In the genomic region with DNA sequence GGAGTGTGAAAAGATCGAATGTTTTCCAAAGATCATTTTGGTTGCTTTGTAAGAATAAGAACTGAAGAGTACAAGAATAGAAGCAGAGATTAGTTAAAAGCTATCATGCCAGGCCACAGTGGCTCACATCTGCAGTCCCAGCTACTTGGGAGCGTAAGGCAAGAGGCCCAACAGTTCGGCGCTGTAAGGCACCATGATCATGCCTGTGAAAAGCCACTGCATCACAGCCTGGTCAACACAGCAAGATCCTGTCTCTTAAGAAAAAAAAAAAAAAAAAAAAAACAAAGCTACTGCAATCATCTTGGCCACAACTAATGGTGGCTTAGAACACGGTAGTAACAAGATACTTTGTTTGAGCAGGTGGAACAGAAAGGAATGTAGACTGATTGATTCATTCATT, we compare ENCODE assay signal across 17 cellular contexts.
DNase-seq lines count a peak whose midpoint lies in the region; ATAC-seq and TF ChIP-seq lines count a peak whose summit lies in the region.
"Had no signal": no experiment of that assay in that cellular context is flagged by ENCODE, and none has a peak within 500 bp of the region (broad histone marks: within the 10 kb centered on the region; RNA-seq: fewer than 3 reads in every experiment).

No MANE protein-coding gene starts in this region.

- DNase-seq in NCI-H2107 treated with DMSO at 0.1 percent for 48 hours (lab: John Stamatoyannopoulos, UW; ENCODE audit: unreplicated experiment) (peak; percentile 13), NCI-H2107 (lab: John Stamatoyannopoulos, UW) (no peak), left ventricle myocardium superior (no peak), Right ventricle myocardium inferior (ENCODE audit: missing footprints) (no peak), NCI-H69 (lab: John Stamatoyannopoulos, UW) (peak; percentile 5), nephron progenitor cell (no peak), NCI-H187 (lab: John Stamatoyannopoulos, UW) (no peak), ACHN (no peak)
- DNase-seq: BE2C; C1 segment of cervical spinal cord; Caco-2; CD4-positive, CD25-positive, alpha-beta regulatory T cell; CD8-positive, alpha-beta memory T cell; DMS79 treated with DMSO at 0.1 percent for 48 hours; GF-D8; H9; KBM-7 had no signal

- H3K36me3 Mint-ChIP-seq in nephron progenitor cell (ENCODE audit: low read depth): peaks cover 7% of the 10 kb centered on the region
- H3K36me3 Mint-ChIP-seq: CD4-positive, CD25-positive, alpha-beta regulatory T cell; CD8-positive, alpha-beta memory T cell had no signal

- no peaks in the 10 kb centered on the region for H3K27me3 Mint-ChIP-seq in nephron progenitor cell (ENCODE audit: low read depth, poor library complexity)
- H3K27me3 Mint-ChIP-seq: CD4-positive, CD25-positive, alpha-beta regulatory T cell; CD8-positive, alpha-beta memory T cell had no signal

- intact Hi-C loops in left ventricle myocardium superior (cut with micrococcal nuclease): no loop called here
- intact Hi-C loops in Right ventricle myocardium inferior (cut with DNase I): no loop called here

- peak; percentile 28 for ATAC-seq in left ventricle myocardium superior
- ATAC-seq in Right ventricle myocardium inferior: no peak

- no peak for TF ChIP-seq CTCF in nephron progenitor cell (IDR thresholded peaks at IDR 0.05)

- peaks cover 6% of the 10 kb centered on the region for H3K4me1 Mint-ChIP-seq in nephron progenitor cell
- H3K4me1 Mint-ChIP-seq: CD8-positive, alpha-beta memory T cell had no signal

- H3K9me3 Mint-ChIP-seq in nephron progenitor cell: peaks cover 2% of the 10 kb centered on the region
- H3K9me3 Mint-ChIP-seq: CD4-positive, CD25-positive, alpha-beta regulatory T cell; CD8-positive, alpha-beta memory T cell had no signal

- H3K27ac Mint-ChIP-seq in nephron progenitor cell: peak overlapping the region; percentile 86
- H3K27ac Mint-ChIP-seq: CD4-positive, CD25-positive, alpha-beta regulatory T cell; CD8-positive, alpha-beta memory T cell had no signal

- H3K4me3 Mint-ChIP-seq in nephron progenitor cell: no peak overlapping the region
- H3K4me3 Mint-ChIP-seq: CD4-positive, CD25-positive, alpha-beta regulatory T cell; CD8-positive, alpha-beta memory T cell; H9 had no signal

- in situ Hi-C loops in ACHN (cut with HindIII; ENCODE audit: low pct_ligation_motif_present, low pct_unique_long_range_greater_than_20kb, low sequenced_read_pairs): no loop called here

Comparison
In these comparisons a context has a peak if more than half of its experiments do, and no peak if none do; other contexts are left out.
1. DNase-seq: peak in NCI-H2107 treated with DMSO at 0.1 percent for 48 hours (single experiment) and NCI-H69 (single experiment); none in NCI-H2107 (single experiment), left ventricle myocardium superior (single experiment), Right ventricle myocardium inferior (single experiment), nephron progenitor cell (single experiment), NCI-H187 (0 of 2) and ACHN (single experiment).